ENCODE assay signal across 17 cellular contexts in genomic region chr17:14320734-14321475, GRCh38. TPM values are rescaled to one million over a fixed set of nuclear protein-coding genes. Genes with fewer than 3 reads are reported as not detected.
DNase-seq lines count a peak whose midpoint lies in the region; ATAC-seq lines count a peak whose summit lies in the region.
"Had no signal": no experiment of that assay in that cellular context is flagged by ENCODE, and none has a peak within 500 bp of the region (broad histone marks: within the 10 kb centered on the region; RNA-seq: fewer than 3 reads in every experiment).

No MANE protein-coding gene starts in this region.

- intact Hi-C loops in activated CD4-positive, alpha-beta memory T cell treated with anti-CD3 and anti-CD28 coated beads for 36 hours (cut with micrococcal nuclease): loop anchor here (1.0 kb wide), 1 partner anchor 16 kb away; no protein-coding TSS in a partner anchor

- no peaks in the 10 kb centered on the region for H3K9me3 Mint-ChIP-seq in activated CD4-positive, alpha-beta memory T cell treated with anti-CD3 and anti-CD28 coated beads for 36 hours
- no peaks in the 10 kb centered on the region for H3K9me3 Mint-ChIP-seq in stimulated activated effector memory CD8-positive, alpha-beta T cell treated with anti-CD3 and anti-CD28 coated beads, Interleukin-12 subunit alpha, Interleukin-12 subunit beta, amount 100 ng/mL, for 72 hours
- H3K9me3 Mint-ChIP-seq: T-helper 2 cell treated with Interferon-gamma antibody and Interleukin-4, amounts not matched to agents 5 μg/mL and 100 μg/mL, for 36 hours had no signal

- H3K27ac Mint-ChIP-seq in activated CD4-positive, alpha-beta memory T cell treated with anti-CD3 and anti-CD28 coated beads for 36 hours: peak overlapping the region; percentile 66
- peak overlapping the region; percentile 13 for H3K27ac Mint-ChIP-seq in stimulated activated effector memory CD8-positive, alpha-beta T cell treated with anti-CD3 and anti-CD28 coated beads, Interleukin-12 subunit alpha, Interleukin-12 subunit beta, amount 100 ng/mL, for 72 hours

- POLR2A ChIA-PET in activated CD4-positive, alpha-beta memory T cell treated with anti-CD3 and anti-CD28 coated beads for 36 hours (lab: Charles Lee): interaction anchor here (0.5 to 2.9 kb wide), 8 partner anchors 10 to 1203 kb away, joined by 3 to 10 read pairs (median 3); partner anchors contain the start of gene HS3ST3B1

- peak; percentile 54 for DNase-seq in activated effector memory CD4-positive, alpha-beta T cell treated with anti-CD3 and anti-CD28 coated beads, Interleukin-2, amount 50 U/mL, for 16 hours
- no peak for DNase-seq in activated effector memory CD4-positive, alpha-beta T cell treated with Interleukin-2 at 50 U/mL for 16 hours
- DNase-seq in activated CD4-positive, alpha-beta memory T cell treated with anti-CD3 and anti-CD28 coated beads for 36 hours: no peak
- peak; percentile 53 for DNase-seq in islet precursor cell
- no peak for DNase-seq in stimulated activated effector memory CD8-positive, alpha-beta T cell treated with anti-CD3 and anti-CD28 coated beads, Interleukin-12 subunit alpha, Interleukin-12 subunit beta, amount 100 ng/mL, for 72 hours (ENCODE audit: low spot score in 2 of 2)
- DNase-seq: activated CD4-positive, alpha-beta T cell treated with anti-CD3 and anti-CD28 coated beads for 48 hours; activated naive CD4-positive, alpha-beta T cell; effector memory CD4-positive, alpha-beta T cell; H7; Karpas-422; mesendoderm; NCI-H146; NCI-H524 treated with DMSO at 0.1 percent for 48 hours had no signal

- H3K27me3 Mint-ChIP-seq in activated CD4-positive, alpha-beta memory T cell treated with anti-CD3 and anti-CD28 coated beads for 36 hours: no peaks in the 10 kb centered on the region

- H3K4me1 Mint-ChIP-seq in activated CD4-positive, alpha-beta memory T cell treated with anti-CD3 and anti-CD28 coated beads for 36 hours (ENCODE audit: low read depth): peaks cover 84% of the 10 kb centered on the region
- H3K4me1 Mint-ChIP-seq in stimulated activated effector memory CD8-positive, alpha-beta T cell treated with anti-CD3 and anti-CD28 coated beads, Interleukin-12 subunit alpha, Interleukin-12 subunit beta, amount 100 ng/mL, for 72 hours: peaks cover 71% of the 10 kb centered on the region

- H3K36me3 Mint-ChIP-seq in activated CD4-positive, alpha-beta memory T cell treated with anti-CD3 and anti-CD28 coated beads for 36 hours: peaks cover 6% of the 10 kb centered on the region
- H3K36me3 Mint-ChIP-seq in stimulated activated effector memory CD8-positive, alpha-beta T cell treated with anti-CD3 and anti-CD28 coated beads, Interleukin-12 subunit alpha, Interleukin-12 subunit beta, amount 100 ng/mL, for 72 hours: no peaks in the 10 kb centered on the region

- no peak for ATAC-seq in stimulated activated effector memory CD8-positive, alpha-beta T cell treated with anti-CD3 and anti-CD28 coated beads, Interleukin-12 subunit alpha, Interleukin-12 subunit beta, amount 100 ng/mL, for 72 hours
- no peak for ATAC-seq in GM19455 (IDR thresholded peaks at IDR 0.05; ENCODE audit: unreplicated experiment)
- no peak for ATAC-seq in HG03457 (IDR thresholded peaks at IDR 0.05; ENCODE audit: unreplicated experiment)
- ATAC-seq in GM21529 (IDR thresholded peaks at IDR 0.05; ENCODE audit: unreplicated experiment): no peak

- H3K4me3 Mint-ChIP-seq in activated CD4-positive, alpha-beta memory T cell treated with anti-CD3 and anti-CD28 coated beads for 36 hours: no peak overlapping the region
- peak overlapping the region; percentile 1 for H3K4me3 Mint-ChIP-seq in stimulated activated effector memory CD8-positive, alpha-beta T cell treated with anti-CD3 and anti-CD28 coated beads, Interleukin-12 subunit alpha, Interleukin-12 subunit beta, amount 100 ng/mL, for 72 hours
- H3K4me3 Mint-ChIP-seq: T-helper 2 cell treated with Interferon-gamma antibody and Interleukin-4, amounts not matched to agents 5 μg/mL and 100 μg/mL, for 36 hours had no signal

- CTCF ChIA-PET in activated CD4-positive, alpha-beta memory T cell treated with anti-CD3 and anti-CD28 coated beads for 36 hours (lab: Charles Lee): interaction anchor here (0.7 to 1.6 kb wide), 4 partner anchors 12 to 83 kb away, joined by 3 to 8 read pairs (median 4); partner anchors contain the start of gene HS3ST3B1

RNA-seq across cellular contexts. Expression of gene HS3ST3B1, which starts 20.0 kb away (rescaled TPM):
- total RNA-seq in activated CD4-positive, alpha-beta memory T cell treated with anti-CD3 and anti-CD28 coated beads for 36 hours: 10 to 100 TPM; 13.4 to 13.9 TPM

Comparison
In these comparisons a context has a peak if more than half of its experiments do, and no peak if none do; other contexts are left out.
1. DNase-seq: peak in activated effector memory CD4-positive, alpha-beta T cell treated with anti-CD3 and anti-CD28 coated beads, Interleukin-2, amount 50 U/mL, for 16 hours (single experiment) and islet precursor cell (single experiment); none in activated effector memory CD4-positive, alpha-beta T cell treated with Interleukin-2 at 50 U/mL for 16 hours (single experiment), activated CD4-positive, alpha-beta memory T cell treated with anti-CD3 and anti-CD28 coated beads for 36 hours (single experiment) and stimulated activated effector memory CD8-positive, alpha-beta T cell treated with anti-CD3 and anti-CD28 coated beads, Interleukin-12 subunit alpha, Interleukin-12 subunit beta, amount 100 ng/mL, for 72 hours (0 of 2).